In genomic region chr3:45892161-45892560, GRCh38 we compare ENCODE assay signal across 35 cellular contexts. TPM values are rescaled to one million over a fixed set of nuclear protein-coding genes. Genes with fewer than 3 reads are reported as not detected.
"Had no signal": no experiment of that assay in that cellular context is flagged by ENCODE, and none has a peak within 500 bp of the region (broad histone marks: within the 10 kb centered on the region; RNA-seq: fewer than 3 reads in every experiment).

No MANE protein-coding gene starts in this region.

- H3K36me3 ChIP-seq: esophagus squamous epithelium, heart right ventricle, left lung, sigmoid colon, stomach, tibial artery had no signal

- H3K27ac Mint-ChIP-seq: effector memory CD8-positive, alpha-beta T cell; mesothelial cell of epicardium; nephron progenitor cell; stimulated activated effector memory CD8-positive, alpha-beta T cell treated with anti-CD3 and anti-CD28 coated beads, Interleukin-12 subunit alpha, Interleukin-12 subunit beta, amount 100 ng/mL, for 72 hours; type B pancreatic cell had no signal

- H3K4me3 ChIP-seq: esophagus squamous epithelium, heart right ventricle, left lung, mucosa of descending colon, psoas muscle, sigmoid colon, stomach, tibial artery had no signal

- H3K9me3 ChIP-seq: esophagus squamous epithelium, heart right ventricle, left lung, mucosa of descending colon, psoas muscle, sigmoid colon, stomach, tibial artery had no signal

- H3K27me3 Mint-ChIP-seq: type B pancreatic cell had no signal

- H3K27ac ChIP-seq: esophagus squamous epithelium, heart right ventricle, left lung, psoas muscle, sigmoid colon, stomach, tibial artery had no signal

- H3K4me3 Mint-ChIP-seq: mesothelial cell of epicardium, nephron progenitor cell, type B pancreatic cell had no signal

- H3K36me3 Mint-ChIP-seq: mesothelial cell of epicardium; naive thymus-derived CD8-positive, alpha-beta T cell; stimulated activated effector memory CD8-positive, alpha-beta T cell treated with anti-CD3 and anti-CD28 coated beads, Interleukin-12 subunit alpha, Interleukin-12 subunit beta, amount 100 ng/mL, for 72 hours; type B pancreatic cell had no signal

- H3K4me1 ChIP-seq: heart right ventricle, left lung, psoas muscle, tibial artery had no signal

- ATAC-seq: heart right ventricle; left cardiac atrium; left lung; psoas muscle; right cardiac atrium; stimulated activated effector memory CD8-positive, alpha-beta T cell treated with anti-CD3 and anti-CD28 coated beads, Interleukin-12 subunit alpha, Interleukin-12 subunit beta, amount 100 ng/mL, for 72 hours had no signal

- DNase-seq: cortex of kidney; effector memory CD8-positive, alpha-beta T cell; erythroblast; esophagus squamous epithelium; foreskin melanocyte; glutamatergic neuron; heart right ventricle; hippocampal formation; left cardiac atrium; left lung; mesenchymal stem cell; mucosa of descending colon; nephron progenitor cell; nucleus accumbens; psoas muscle; right cardiac atrium; sigmoid colon; stimulated activated CD4-positive, alpha-beta T cell treated with anti-CD3 and anti-CD28 coated beads, Interleukin-2, amount 100 ng/mL, for 24 hours; stimulated activated CD4-positive, alpha-beta T cell treated with anti-CD3 and anti-CD28 coated beads, Interleukin-4, amount 100 ng/mL, for 24 hours; stimulated activated naive CD4-positive, alpha-beta T cell treated with Interleukin-2 at 50 U/mL for 16 hours; stomach; tibial artery had no signal

- H3K4me1 Mint-ChIP-seq: nephron progenitor cell had no signal

- H3K9me3 Mint-ChIP-seq: effector memory CD8-positive, alpha-beta T cell; mesothelial cell of epicardium; nephron progenitor cell; stimulated activated effector memory CD8-positive, alpha-beta T cell treated with anti-CD3 and anti-CD28 coated beads, Interleukin-12 subunit alpha, Interleukin-12 subunit beta, amount 100 ng/mL, for 72 hours; type B pancreatic cell had no signal

RNA-seq across cellular contexts. Expression of gene CCR9, which starts 5.8 kb away (rescaled TPM):
- total RNA-seq: dermis microvascular lymphatic vessel endothelial cell, esophagus squamous epithelium, heart right ventricle, kidney epithelial cell, left cardiac atrium, lung microvascular endothelial cell, mesothelial cell of epicardium, osteocyte, psoas muscle, renal cortical epithelial cell, right cardiac atrium, sigmoid colon, subcutaneous adipose tissue, temporal lobe, urinary bladder had no signal
- polyA plus RNA-seq: heart right ventricle, right cardiac atrium, urinary bladder had no signal

RNA-seq across cellular contexts. Expression of gene CXCR6, which starts 51.1 kb away (rescaled TPM):
- total RNA-seq: dermis microvascular lymphatic vessel endothelial cell, kidney epithelial cell, lung microvascular endothelial cell, mesothelial cell of epicardium, osteocyte, renal cortical epithelial cell, skeletal muscle tissue, temporal lobe had no signal
